ENCODE assay signal across 1 cellular context in the genomic region with DNA sequence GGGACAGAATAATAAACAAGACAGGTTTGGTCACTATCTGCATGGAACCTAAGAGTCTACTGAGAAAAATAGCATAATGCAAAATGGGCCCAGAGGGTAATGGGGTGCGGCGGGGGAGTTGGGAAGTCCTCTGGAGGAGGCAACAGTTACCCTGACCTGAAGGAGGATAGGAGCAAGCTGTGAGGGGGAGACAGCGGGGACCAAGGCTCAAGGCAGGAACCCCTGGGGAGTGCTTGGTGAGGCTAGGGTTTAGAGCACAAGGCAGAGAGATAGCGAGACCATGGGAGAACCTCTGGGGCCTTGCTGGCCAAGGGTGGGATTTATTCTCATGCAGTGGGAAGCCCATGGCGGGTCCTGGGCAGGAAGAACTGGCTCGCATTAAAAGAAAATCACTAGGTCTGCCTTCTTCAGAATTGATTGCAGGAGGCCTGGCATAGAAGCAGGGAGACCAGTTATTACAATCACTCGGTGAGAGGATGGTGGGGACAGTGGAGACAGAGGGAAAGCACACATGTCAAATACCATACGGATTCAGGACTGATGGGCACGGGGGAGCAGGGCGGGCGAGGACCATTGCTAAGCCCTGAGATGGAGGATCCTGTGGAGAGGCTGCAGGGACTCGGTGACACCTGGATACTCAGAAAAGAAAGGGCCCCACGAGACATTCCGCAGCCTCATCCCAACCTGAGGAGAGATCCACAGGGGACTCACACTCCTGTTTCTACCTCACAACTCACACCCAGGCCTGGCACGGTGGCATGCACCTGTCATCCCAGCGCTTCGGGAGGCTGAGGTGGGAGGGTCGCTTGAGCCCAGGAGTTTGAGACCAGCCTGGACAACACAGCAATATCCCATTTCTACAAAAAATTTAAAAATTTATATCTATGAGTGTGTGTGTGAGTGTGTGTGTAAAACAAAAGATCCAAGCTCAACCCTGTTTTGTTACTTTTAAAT.
TF ChIP-seq lines count a peak whose summit lies in the region.

No MANE protein-coding gene starts in this region.

TF ChIP-seq in WTC11, 78 proteins besides CTCF, POLR2A, EP300 and RAD21 (continued from another document):
- TF ChIP-seq JUN (CRISPR knock-in tag; IDR thresholded peaks at IDR 0.05), result no peak
- no peak for TF ChIP-seq ETV6 (CRISPR knock-in tag; IDR thresholded peaks at IDR 0.05)
- TF ChIP-seq, protein P1, sequence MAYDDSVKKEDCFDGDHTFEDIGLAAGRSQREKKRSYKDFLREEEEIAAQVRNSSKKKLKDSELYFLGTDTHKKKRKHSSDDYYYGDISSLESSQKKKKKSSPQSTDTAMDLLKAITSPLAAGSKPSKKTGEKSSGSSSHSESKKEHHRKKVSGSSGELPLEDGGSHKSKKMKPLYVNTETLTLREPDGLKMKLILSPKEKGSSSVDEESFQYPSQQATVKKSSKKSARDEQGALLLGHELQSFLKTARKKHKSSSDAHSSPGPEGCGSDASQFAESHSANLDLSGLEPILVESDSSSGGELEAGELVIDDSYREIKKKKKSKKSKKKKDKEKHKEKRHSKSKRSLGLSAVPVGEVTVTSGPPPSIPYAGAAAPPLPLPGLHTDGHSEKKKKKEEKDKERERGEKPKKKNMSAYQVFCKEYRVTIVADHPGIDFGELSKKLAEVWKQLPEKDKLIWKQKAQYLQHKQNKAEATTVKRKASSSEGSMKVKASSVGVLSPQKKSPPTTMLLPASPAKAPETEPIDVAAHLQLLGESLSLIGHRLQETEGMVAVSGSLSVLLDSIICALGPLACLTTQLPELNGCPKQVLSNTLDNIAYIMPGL (CRISPR knock-in tag; IDR thresholded peaks at IDR 0.05), result no peak
- no peak for TF ChIP-seq SOX15 (CRISPR knock-in tag; IDR thresholded peaks at IDR 0.05)
- no peak for TF ChIP-seq USF2 (CRISPR knock-in tag; IDR thresholded peaks at IDR 0.05)
- TF ChIP-seq NFATC4 (CRISPR knock-in tag; IDR thresholded peaks at IDR 0.05), result no peak
- TF ChIP-seq TEAD1 (CRISPR knock-in tag; IDR thresholded peaks at IDR 0.05), result no peak
- no peak for TF ChIP-seq CREM (CRISPR knock-in tag; IDR thresholded peaks at IDR 0.05)
- no peak for TF ChIP-seq ZNF423 (CRISPR knock-in tag; IDR thresholded peaks at IDR 0.05)
- no peak for TF ChIP-seq ESRRA (CRISPR knock-in tag; IDR thresholded peaks at IDR 0.05; ENCODE audit: borderline replicate concordance)
- TF ChIP-seq NR3C1 (CRISPR knock-in tag; conservative IDR thresholded peaks at IDR 0.05; ENCODE audit: low read depth), result no peak
- TF ChIP-seq, protein P2, sequence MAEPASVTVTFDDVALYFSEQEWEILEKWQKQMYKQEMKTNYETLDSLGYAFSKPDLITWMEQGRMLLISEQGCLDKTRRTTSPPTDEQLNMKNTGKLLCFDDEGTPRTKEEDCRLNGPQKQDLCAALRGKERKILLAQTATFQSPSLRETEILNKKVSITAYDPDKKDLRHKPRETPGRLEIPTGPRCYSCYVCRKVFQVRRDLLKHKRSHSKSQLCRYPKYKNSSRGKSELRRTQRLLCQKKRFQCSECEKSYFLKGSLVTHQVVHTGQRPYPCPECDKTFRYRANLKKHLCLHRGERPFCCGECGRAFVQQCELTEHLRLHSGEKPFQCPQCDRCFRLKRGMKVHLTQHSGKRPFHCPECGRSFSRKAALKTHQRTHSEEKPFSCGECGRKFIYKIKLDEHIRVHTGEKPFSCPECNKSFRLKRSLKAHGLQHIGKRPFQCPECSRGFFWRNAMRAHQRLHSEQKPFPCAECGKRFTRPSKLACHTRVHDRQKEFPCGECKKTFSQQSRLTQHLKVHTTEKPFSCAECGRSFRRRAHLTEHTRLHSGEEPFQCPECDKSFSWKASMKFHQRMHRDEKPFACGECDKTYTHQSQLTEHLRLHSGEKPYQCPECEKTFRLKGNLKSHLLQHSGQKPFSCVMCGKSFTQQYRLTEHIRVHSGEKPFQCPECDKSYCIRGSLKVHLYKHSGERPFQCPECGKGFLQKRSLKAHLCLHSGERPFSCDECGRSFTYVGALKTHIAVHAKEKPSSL (CRISPR knock-in tag; conservative IDR thresholded peaks at IDR 0.05), result no peak
